30 cellular contexts compared by ENCODE assay signal in the genomic region with DNA sequence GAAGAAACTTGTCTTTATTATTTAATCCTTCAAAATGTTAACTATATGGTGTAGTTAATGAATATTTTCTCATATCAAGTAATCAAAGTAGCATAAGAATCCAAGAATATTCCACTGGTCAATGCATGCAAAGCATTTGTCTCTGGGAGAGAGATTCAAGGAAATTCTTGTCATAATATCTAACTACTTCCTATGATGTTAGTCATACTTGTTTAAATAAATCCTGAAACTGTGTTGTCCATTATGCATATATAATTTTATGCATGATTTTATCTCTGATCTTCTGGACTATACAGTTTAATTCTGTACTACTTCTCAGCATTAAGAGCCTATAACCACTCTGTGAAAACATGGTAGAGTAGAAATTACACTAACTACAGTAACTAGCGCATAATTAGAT.
"Had no signal": no experiment of that assay in that cellular context is flagged by ENCODE, and none has a peak within 500 bp of the region (broad histone marks: within the 10 kb centered on the region; RNA-seq: fewer than 3 reads in every experiment).

No MANE protein-coding gene starts in this region.

- ATAC-seq: activated naive CD4-positive, alpha-beta T cell treated with anti-CD3 and anti-CD28 coated beads, Interleukin-2, amount 50 U/mL, for 72 hours; activated T-cell treated with anti-CD3 and anti-CD28 coated beads, Interleukin-2, amount 50 U/mL, for 72 hours; effector memory CD8-positive, alpha-beta T cell; WTC11 had no signal

- FAIRE-seq: frontal cortex had no signal

- H3K36me3 ChIP-seq: adrenal gland, breast epithelium, esophagus squamous epithelium had no signal

- H3K27ac ChIP-seq: adrenal gland, breast epithelium, coronary artery, epithelial cell of prostate, esophagus squamous epithelium, VCaP had no signal

- DNase-seq: activated CD4-positive, alpha-beta memory T cell treated with anti-CD3 and anti-CD28 coated beads, Interleukin-2, amount 10 ng/mL, durations not matched to agents 7 days and 5 days; activated CD4-positive, alpha-beta T cell treated with anti-CD3 and anti-CD28 coated beads for 1 hour; activated CD4-positive, alpha-beta T cell treated with anti-CD3 and anti-CD28 coated beads for 4 hours; activated CD4-positive, alpha-beta T cell treated with anti-CD3 and anti-CD28 coated beads, Interleukin-2, amount 10 ng/mL, durations not matched to agents 7 days and 5 days; activated CD4-positive, alpha-beta T cell treated with anti-CD3 and anti-CD28 coated beads, Interleukin-2, amount 50 U/mL, for 4 hours; activated CD8-positive, alpha-beta memory T cell treated with anti-CD3 and anti-CD28 coated beads, Interleukin-2, amount 50 U/mL, for 48 hours; activated gamma-delta T cell; activated naive CD4-positive, alpha-beta T cell; activated naive CD4-positive, alpha-beta T cell treated with anti-CD3 and anti-CD28 coated beads, Interleukin-2, amount 10 ng/mL, durations not matched to agents 7 days and 5 days; activated naive CD8-positive, alpha-beta T cell treated with anti-CD3 and anti-CD28 coated beads, Interleukin-2, amount 10 ng/mL, durations not matched to agents 7 days and 5 days; activated T-cell treated with anti-CD3 and anti-CD28 coated beads for 4 hours; activated T-cell treated with anti-CD3 and anti-CD28 coated beads, Interleukin-2, amount 50 U/mL, for 24 hours; activated T-cell treated with anti-CD3 and anti-CD28 coated beads, Interleukin-2, amount 50 U/mL, for 72 hours; adrenal gland; amygdala; aorta; dermis blood vessel endothelial cell; effector CD4-positive, alpha-beta T cell; effector memory CD8-positive, alpha-beta T cell; esophagus squamous epithelium; foreskin fibroblast; head of caudate nucleus; T-helper 2 cell had no signal

- H3K27me3 ChIP-seq: adrenal gland, breast epithelium, esophagus squamous epithelium had no signal

- H3K4me3 ChIP-seq: adrenal gland, breast epithelium, coronary artery, esophagus squamous epithelium had no signal

- H3K4me1 ChIP-seq: adrenal gland, breast epithelium, esophagus squamous epithelium had no signal

- H3K9me3 ChIP-seq: adrenal gland, breast epithelium had no signal
